8 cellular contexts compared by ENCODE assay signal in the genomic region with DNA sequence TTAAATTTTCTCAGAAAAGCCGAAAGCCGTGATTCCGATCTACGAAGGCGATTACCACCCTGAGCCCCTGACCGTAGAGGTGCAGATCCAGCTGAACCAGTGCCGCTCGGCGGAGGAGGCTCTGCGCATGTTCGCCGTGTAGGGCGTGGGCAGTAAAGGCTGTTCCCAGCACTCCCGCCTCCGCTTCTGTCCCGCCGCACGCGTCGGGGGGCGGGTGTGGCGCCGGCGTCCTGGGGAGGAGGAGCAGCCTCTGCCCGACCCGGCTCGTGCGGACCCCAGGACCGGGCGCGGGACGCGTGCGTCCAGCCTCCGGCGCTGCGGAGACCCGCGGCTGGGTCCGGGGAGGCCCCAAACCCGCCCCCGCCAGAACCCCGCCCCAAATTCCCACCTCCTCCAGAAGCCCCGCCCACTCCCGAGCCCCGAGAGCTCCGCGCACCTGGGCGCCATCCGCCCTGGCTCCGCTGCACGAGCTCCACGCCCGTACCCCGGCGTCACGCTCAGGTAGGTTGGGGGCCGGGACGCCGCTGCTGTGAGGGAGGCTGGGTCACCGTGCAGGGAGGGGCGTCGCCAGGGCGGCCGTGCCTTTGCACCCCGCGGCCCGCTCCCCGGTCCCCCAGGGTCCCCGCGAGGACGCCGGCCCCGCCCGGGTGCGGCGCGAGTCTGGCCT. TPM values are rescaled to one million over a fixed set of nuclear protein-coding genes. Genes with fewer than 3 reads are reported as not detected.
A peak's percentile ranks its signal among the peaks of the same experiment; 100 is the strongest.
DNase-seq lines count a peak whose midpoint lies in the region; ATAC-seq and TF ChIP-seq lines count a peak whose summit lies in the region.

A gene (plus strand): TSS at position 409 of the 667 bp plus-strand sequence. CDS start 910 bp downstream, outside the sequence.

- peaks cover 23% of the 10 kb centered on the region for H3K36me3 ChIP-seq in OCI-LY7 (ENCODE audit: insufficient read depth, low read length)
- peaks cover 10 to 21% (median 16%) of the 10 kb centered on the region in 3 donors for H3K36me3 ChIP-seq in tibial artery

- H3K4me1 ChIP-seq in OCI-LY7 (ENCODE audit: insufficient read depth, low read length, poor library complexity, severe bottlenecking) (no peaks in the 10 kb centered on the region), tibial artery (peaks cover 0 to 27% (median 20%) of the 10 kb centered on the region in 4 donors)

- H3K27me3 ChIP-seq in tibial artery, result peaks cover 2 to 68% of the 10 kb centered on the region in 2 donors

- H3K9me2 ChIP-seq in OCI-LY7 (ENCODE audit: insufficient read depth, low read length), result no peaks in the 10 kb centered on the region

- BruUV-seq in OCI-LY7 (replicated peaks; lab: Mats Ljungman, UMichigan), result no TSS peak

- CTCF ChIA-PET in OCI-LY7 (lab: Charles Lee; ENCODE audit: unreplicated experiment), result interaction anchor here (0.6 kb wide), 1 partner anchor 112 kb away, joined by 3 read pairs; no protein-coding TSS in a partner anchor

- H3K4me3 ChIP-seq in OCI-LY7 (ENCODE audit: low read depth, low read length, poor library complexity, severe bottlenecking) (no peak within 1 kb of the TSS), fibroblast of villous mesenchyme (ENCODE audit: low read depth, low read length) (peak within 1 kb of the TSS; percentile 56), tibial artery (peak within 1 kb of the TSS; percentile 46 to 53)

- H3K4me2 ChIP-seq in OCI-LY7 (ENCODE audit: low read length), result peak within 1 kb of the TSS; percentile 28; the same call in 1 of the 2 replicates

- no peaks in the 10 kb centered on the region for H3K79me2 ChIP-seq in OCI-LY7 (ENCODE audit: insufficient read depth, low read depth, low read length)

- POLR2A ChIA-PET in OCI-LY7 (lab: Charles Lee), result no interaction called here

- H3K27ac ChIP-seq in OCI-LY7 (ENCODE audit: low read depth, low read length, poor library complexity, severe bottlenecking) (no peak within 1 kb of the TSS), tibial artery (no peak within 1 kb of the TSS)

- no peak for ATAC-seq in HG03196 (IDR thresholded peaks at IDR 0.05; ENCODE audit: unreplicated experiment)

- no peak for TF ChIP-seq CTCF in OCI-LY7 (conservative IDR thresholded peaks at IDR 0.05; ENCODE audit: low read length)
- no peak for TF ChIP-seq CTCF in fibroblast of villous mesenchyme (IDR thresholded peaks at IDR 0.05; ENCODE audit: insufficient read depth, low read depth, low read length)
- no peak for TF ChIP-seq CTCF in tibial artery (IDR thresholded peaks at IDR 0.05)

- H2AFZ ChIP-seq in OCI-LY7 (ENCODE audit: low read length), result no peak within 1 kb of the TSS

- intact Hi-C loops in OCI-LY7 (cut with micrococcal nuclease; ENCODE audit: unreplicated experiment), result no loop called here
- intact Hi-C loops in tibial artery (cut with DNase I; ENCODE audit: low total_unique reads), result no loop called here

- no peaks in the 10 kb centered on the region; the same call in 1 of the 2 replicates for H4K20me1 ChIP-seq in OCI-LY7 (ENCODE audit: insufficient read depth, low read length)

- DNase-seq in AG08395 (ENCODE audit: low spot score) (peak; percentile 74), HCEC 1CT (peak; percentile 37), OCI-LY7 (ENCODE audit: low spot score) (no peak), fibroblast of villous mesenchyme (ENCODE audit: low read depth) (peak; percentile 37), occipital lobe (lab: John Stamatoyannopoulos, UW) (peak; percentile 40), tibial artery (peak; percentile 18 to 68)
- peak; percentile 42 to 44 for DNase-seq in activated T-helper 1 cell treated with anti-CD3 and anti-CD28 coated beads, Interleukin-2, amount 50 U/mL, for 16 hours (ENCODE audit: low read depth in 1 of 2, low spot score in 1 of 2)

- H3K9me3 ChIP-seq in OCI-LY7 (ENCODE audit: low read length), result no peaks in the 10 kb centered on the region
- H3K9me3 ChIP-seq in tibial artery, result no peaks in the 10 kb centered on the region

RNA-seq across cellular contexts. Expression of the gene that starts here (rescaled TPM):
- not detected in 2 replicates for total RNA-seq in OCI-LY7 (2014; rRNA removed; shearing (Covaris generic))
- total RNA-seq in OCI-LY7 (2022) (not detected in 2 replicates), fibroblast of villous mesenchyme (under 0.01 TPM in 2 replicates), occipital lobe (7.2 TPM)

Comparison
In these comparisons a context has a peak if more than half of its experiments do, and no peak if none do; other contexts are left out.
1. Peak in DNase-seq and H3K4me3 ChIP-seq in fibroblast of villous mesenchyme; RNA of the gene not detected or under 1 TPM.